In genomic region chr1:9295884-9296283, GRCh38 we compare ENCODE assay signal across 17 cellular contexts. TPM values are rescaled to one million over a fixed set of nuclear protein-coding genes. Genes with fewer than 3 reads are reported as not detected.
A peak's percentile ranks its signal among the peaks of the same experiment; 100 is the strongest.
DNase-seq lines count a peak whose midpoint lies in the region; ATAC-seq and TF ChIP-seq lines count a peak whose summit lies in the region.
"Had no signal": no experiment of that assay in that cellular context is flagged by ENCODE, and none has a peak within 500 bp of the region (broad histone marks: within the 10 kb centered on the region; RNA-seq: fewer than 3 reads in every experiment).

No MANE protein-coding gene starts in this region.

- peaks cover 13 to 77% (median 52%) of the 10 kb centered on the region in 11 experiments; a peak in 19 of 22 replicates for H4K20me1 ChIP-seq in BLaER1 treated with 17β-estradiol and CSF1 and Interleukin-3, amounts not matched to agents 10 nM and 100 nM
- peaks cover 13% of the 10 kb centered on the region; the same call in 1 of the 2 replicates for H4K20me1 ChIP-seq in PC-3 (ENCODE audit: low read length)

- no peaks in the 10 kb centered on the region for H3K27me3 ChIP-seq in BLaER1 treated with 17β-estradiol and CSF1 and Interleukin-3, amounts not matched to agents 10 nM and 100 nM
- H3K27me3 ChIP-seq in PC-3 (ENCODE audit: low read length) (no peaks in the 10 kb centered on the region), esophagus squamous epithelium (no peaks in the 10 kb centered on the region), psoas muscle (ENCODE audit: insufficient read depth in 3 of 3, low read length in 2 of 3) (no peaks in the 10 kb centered on the region)
- H3K27me3 ChIP-seq: cardiac muscle cell, vagina had no signal

- WGBS in esophagus squamous epithelium, 2 donors: 66 to 75% methylated on average over 5 to 9 of the region's 9 CpGs
- WGBS in psoas muscle, 3 donors: 80 to 91% (median 84%) methylated on average over 9 of the region's 9 CpGs

- H2AFZ ChIP-seq in PC-3 (ENCODE audit: low read length): no peak overlapping the region

- peak overlapping the region in 10 of 11 experiments; percentile 84 to 97 (median 90); a peak in 18 of 22 replicates for H3K4me2 ChIP-seq in BLaER1 treated with 17β-estradiol and CSF1 and Interleukin-3, amounts not matched to agents 10 nM and 100 nM
- H3K4me2 ChIP-seq in PC-3 (ENCODE audit: low read length): peak overlapping the region; percentile 96

- POLR2A ChIA-PET in PC-3 (lab: Charles Lee; ENCODE audit: unreplicated experiment): no interaction called here

- H3F3A ChIP-seq in PC-3 (ENCODE audit: low read length, unreplicated experiment): no peaks in the 10 kb centered on the region

- no peak overlapping the region for H3K27ac ChIP-seq in BLaER1 treated with 17β-estradiol and CSF1 and Interleukin-3, amounts not matched to agents 10 nM and 100 nM
- H3K27ac ChIP-seq in PC-3 (ENCODE audit: low read length) (peak overlapping the region; percentile 85; the same call in 1 of the 2 replicates), esophagus squamous epithelium (peak overlapping the region; percentile 94 to 100 (median 96)), psoas muscle (no peak overlapping the region), caudate nucleus (ENCODE audit: low read depth, low read length) (no peak overlapping the region)
- H3K27ac ChIP-seq: cardiac muscle cell, left lung had no signal

- H3K9ac ChIP-seq in BLaER1 treated with 17β-estradiol and CSF1 and Interleukin-3, amounts not matched to agents 10 nM and 100 nM: no peak overlapping the region
- no peak overlapping the region for H3K9ac ChIP-seq in PC-3 (ENCODE audit: low read length)

- ATAC-seq in PC-3 (no peak), psoas muscle (no peak), GM21367 (IDR thresholded peaks at IDR 0.05; ENCODE audit: unreplicated experiment) (no peak), GM18511 (IDR thresholded peaks at IDR 0.05; ENCODE audit: unreplicated experiment) (no peak)
- ATAC-seq: GM12878; stimulated activated naive B cell treated with anti-CD40 and anti-IgM and Interleukin-4, amounts not matched to agents 10 μg/mL and 1 μg/mL and 100 μg/mL, for 72 hours had no signal

- CTCF ChIA-PET in PC-3 (lab: Charles Lee): no interaction called here

- intact Hi-C loops in PC-3 (cut with micrococcal nuclease): no loop called here
- intact Hi-C loops in esophagus squamous epithelium (cut with DNase I): loop anchor here (10.0 kb wide), 1 partner anchor 79 kb away; no protein-coding TSS in a partner anchor
- intact Hi-C loops in psoas muscle (cut with DNase I): no loop called here

- DNase-seq in PC-3 (no peak), esophagus squamous epithelium (lab: John Stamatoyannopoulos, UW) (no peak), psoas muscle (peak in 1 of 2 donors; percentile 35), caudate nucleus (lab: John Stamatoyannopoulos, UW) (no peak), foreskin melanocyte (no peak)
- DNase-seq: activated naive CD8-positive, alpha-beta T cell treated with anti-CD3 and anti-CD28 coated beads, Interleukin-2, amount 10 ng/mL, durations not matched to agents 7 days and 5 days; effector CD8-positive, alpha-beta T cell; left lung; NCI-H1694; SHP77 treated with DMSO at 0.1 percent for 48 hours; stimulated activated naive B cell treated with anti-CD40 and anti-IgM and Interleukin-4, amounts not matched to agents 10 μg/mL and 1 μg/mL and 100 μg/mL, for 72 hours had no signal

- H3K4me3 ChIP-seq in BLaER1 treated with 17β-estradiol and CSF1 and Interleukin-3, amounts not matched to agents 10 nM and 100 nM: no peak overlapping the region
- 0 out of 2 replicates have a peak overlapping the region, but pooled peaks have one; percentile 95 for H3K4me3 ChIP-seq in PC-3 (ENCODE audit: low read length)
- peak overlapping the region in 3 of 4 donors; percentile 87 to 99 (median 92) for H3K4me3 ChIP-seq in esophagus squamous epithelium
- H3K4me3 ChIP-seq in psoas muscle: peak overlapping the region; percentile 93
- H3K4me3 ChIP-seq: cardiac muscle cell, GM12878, left lung had no signal

- no peak for TF ChIP-seq POLR2A in esophagus squamous epithelium (IDR thresholded peaks at IDR 0.05)

- TF ChIP-seq CTCF in PC-3 (conservative IDR thresholded peaks at IDR 0.05; ENCODE audit: low read depth, low read length): no peak
- no peak for TF ChIP-seq CTCF in esophagus squamous epithelium (IDR thresholded peaks at IDR 0.05)
- TF ChIP-seq CTCF in psoas muscle (IDR thresholded peaks at IDR 0.05): no peak

- H3K9me2 ChIP-seq in PC-3 (replicated peaks; ENCODE audit: low read length): no peaks in the 10 kb centered on the region

- peaks cover 0 to 9% (median 0%) of the 10 kb centered on the region in 11 experiments; a peak in 5 of 22 replicates for H3K36me3 ChIP-seq in BLaER1 treated with 17β-estradiol and CSF1 and Interleukin-3, amounts not matched to agents 10 nM and 100 nM
- H3K36me3 ChIP-seq in PC-3 (ENCODE audit: low read depth, low read length): peaks cover 8% of the 10 kb centered on the region
- H3K36me3 ChIP-seq in esophagus squamous epithelium: no peaks in the 10 kb centered on the region
- no peaks in the 10 kb centered on the region for H3K36me3 ChIP-seq in psoas muscle (ENCODE audit: insufficient read depth in 1 of 2, low read depth in 1 of 2)
- H3K36me3 ChIP-seq: cardiac muscle cell, left lung, vagina had no signal

- BruUV-seq in PC-3 (replicated peaks; lab: Mats Ljungman, UMichigan): no TSS peak

- H3K79me2 ChIP-seq in PC-3 (ENCODE audit: low read length): peaks cover 68% of the 10 kb centered on the region

- H3K4me1 ChIP-seq in BLaER1 treated with 17β-estradiol and CSF1 and Interleukin-3, amounts not matched to agents 10 nM and 100 nM: peaks cover 34 to 57% (median 51%) of the 10 kb centered on the region in 10 experiments
- H3K4me1 ChIP-seq in PC-3 (ENCODE audit: insufficient read depth, low read length) (peaks cover 38% of the 10 kb centered on the region), esophagus squamous epithelium (peaks cover 48 to 86% (median 63%) of the 10 kb centered on the region in 3 donors), psoas muscle (peaks cover 46% of the 10 kb centered on the region)

- H3K9me3 ChIP-seq in BLaER1 treated with 17β-estradiol and CSF1 and Interleukin-3, amounts not matched to agents 10 nM and 100 nM (replicated peaks in 1 of 11): no peaks in the 10 kb centered on the region; a peak in 1 of 22 replicates
- H3K9me3 ChIP-seq in PC-3 (ENCODE audit: low read length) (no peaks in the 10 kb centered on the region), esophagus squamous epithelium (no peaks in the 10 kb centered on the region), psoas muscle (no peaks in the 10 kb centered on the region)
- H3K9me3 ChIP-seq: left lung, vagina had no signal

RNA-seq across cellular contexts. Expression of gene SPSB1, which starts 3.2 kb away (rescaled TPM):
- 18.1 and 32.9 TPM in 2 replicates for total RNA-seq in PC-3 (2014; rRNA removed)
- total RNA-seq in esophagus squamous epithelium: 10 to 100 TPM; 15.2 to 35.5 (median 25.2) TPM
- total RNA-seq in psoas muscle: 10 to 100 TPM; 12.0 to 60.7 (median 42.1) TPM
- polyA plus RNA-seq in psoas muscle: 10 to 100 TPM; 22.9 to 46.2 (median 28.6) TPM

Comparison
In these comparisons a context has a peak if more than half of its experiments do, and no peak if none do; other contexts are left out.
1. H3K27ac ChIP-seq: peak in PC-3 (single experiment) and esophagus squamous epithelium (4 of 4); none in BLaER1 treated with 17β-estradiol and CSF1 and Interleukin-3, amounts not matched to agents 10 nM and 100 nM (0 of 11), psoas muscle (single experiment) and caudate nucleus (single experiment).
2. H3K4me3 ChIP-seq: peak in PC-3 (single experiment), esophagus squamous epithelium (3 of 4) and psoas muscle (single experiment); none in BLaER1 treated with 17β-estradiol and CSF1 and Interleukin-3, amounts not matched to agents 10 nM and 100 nM (0 of 10).